In genomic region chr1:9909222-9910046, GRCh38 we compare ENCODE assay signal across 8 cellular contexts. TPM values are rescaled to one million over a fixed set of nuclear protein-coding genes. Genes with fewer than 3 reads are reported as not detected.
DNase-seq lines count a peak whose midpoint lies in the region; ATAC-seq, FAIRE-seq and TF ChIP-seq lines count a peak whose summit lies in the region.

No MANE protein-coding gene starts in this region.

- POLR2A ChIA-PET in K562 (lab: Yijun Ruan, JAX) = interaction anchor here (0.7 to 1.8 kb wide), 4 partner anchors 8 to 23 kb away, joined by 3 to 5 read pairs (median 4); no protein-coding TSS in a partner anchor

- CTCF ChIA-PET in K562 (lab: Yijun Ruan, JAX; ENCODE audit: low intra/inter-chr PET ratio) = no interaction called here

- H3K9me3 ChIP-seq in K562 (replicated peaks; ENCODE audit: control insufficient read depth, insufficient read depth, low read depth, low read length) = no peaks in the 10 kb centered on the region

- no peaks in the 10 kb centered on the region for H3K36me3 ChIP-seq in K562 (ENCODE audit: control insufficient read depth, insufficient read depth, low read length)

- no peak for TF ChIP-seq EP300 in K562 (IDR thresholded peaks at IDR 0.05; ENCODE audit: low read length)

- peak overlapping the region; percentile 78 for H3K4me3 ChIP-seq in K562

- no TSS peak for BruUV-seq in K562 (replicated peaks; lab: Mats Ljungman, UMichigan)

- 2% methylated on average over 38 of the region's 47 CpGs for WGBS in K562 (ENCODE audit: insufficient coverage, low coverage, missing lambda C conversion rate)

- TF ChIP-seq POLR2A in K562 (conservative IDR thresholded peaks at IDR 0.05) = no peak

- DNase-seq in DMS 273 (lab: John Stamatoyannopoulos, UW; ENCODE audit: unreplicated experiment) (peak; percentile 80), RPMI8226 (peak; percentile 42), K562 (ENCODE audit: extremely low read depth in 1 of 4, low spot score in 3 of 4) (peak; percentile 26 to 68 (median 38)), left colon (peak; percentile 44 to 61), A172 (ENCODE audit: low spot score) (no peak)
- DNase-seq in stimulated activated CD4-positive, alpha-beta T cell treated with anti-CD3 and anti-CD28 coated beads, TNF-alpha, amount 100 ng/mL, for 1 hour (ENCODE audit: low read depth in 3 of 3, low spot score in 1 of 3) = peak in 2 of 3 donors; percentile 7 to 10

- no peak for TF ChIP-seq RAD21 in K562 (CRISPR knock-in tag; conservative IDR thresholded peaks at IDR 0.05 in 1 of 2, IDR thresholded peaks at IDR 0.05 in 1 of 2)

- H3K27ac ChIP-seq in K562 (ENCODE audit: extremely low read depth, low read depth, low read length) = peak overlapping the region; percentile 75

- in situ Hi-C loops in K562 (cut with MboI) = no loop called here

- H3K27me3 ChIP-seq in K562 (ENCODE audit: control insufficient read depth in 2 of 2, insufficient read depth in 2 of 2, low read length in 2 of 2) = no peaks in the 10 kb centered on the region

- peak; percentile 49 for FAIRE-seq in K562 (lab: Jason Lieb, UNC)

- H3K79me2 ChIP-seq in K562 (ENCODE audit: control insufficient read depth, insufficient read depth, low read length) = peaks cover 12% of the 10 kb centered on the region

- H4K20me1 ChIP-seq in K562 (replicated peaks; ENCODE audit: control insufficient read depth, insufficient read depth, low read length) = no peaks in the 10 kb centered on the region; the same call in 1 of the 2 replicates

- peak overlapping the region; percentile 68 to 92 for H3K9ac ChIP-seq in K562 (ENCODE audit: insufficient read depth in 1 of 2, low read depth in 2 of 2, low read length in 2 of 2)

- H3K9me1 ChIP-seq in K562 (ENCODE audit: control insufficient read depth, insufficient read depth, low read length) = peaks cover 2% of the 10 kb centered on the region

- TF ChIP-seq CTCF in K562 (IDR thresholded peaks at IDR 0.05 in 2 of 3, conservative IDR thresholded peaks at IDR 0.05 in 1 of 3; ENCODE audit: insufficient read depth in 2 of 3, low read depth in 1 of 3, low read length in 3 of 3) = peak in 2 of 3 experiments; percentile 14; a peak in 1 of 6 replicates

- intact Hi-C loops in K562 (cut with micrococcal nuclease) = loop anchor here (2.0 kb wide), 2 partner anchors 33 to 35 kb away; partner anchors contain the start of genes LZIC and NMNAT1
- intact Hi-C loops in left colon (cut with DNase I, micrococcal nuclease) = no loop called here

- H3K4me2 ChIP-seq in K562 (ENCODE audit: insufficient read depth, low read length) = peak overlapping the region; percentile 85

- ATAC-seq in HG02623 (IDR thresholded peaks at IDR 0.05; ENCODE audit: unreplicated experiment) (peak; percentile 0), K562 (no peak), left colon (no peak), GM19324 (IDR thresholded peaks at IDR 0.05; ENCODE audit: low FRiP score, unreplicated experiment) (no peak)

- peak overlapping the region; percentile 58 for H2AFZ ChIP-seq in K562 (ENCODE audit: low read depth, low read length)

- H3K4me1 ChIP-seq in K562 (replicated peaks in 1 of 2; ENCODE audit: control insufficient read depth in 2 of 2, insufficient read depth in 2 of 2, low read length in 2 of 2) = peaks cover 27 to 37% of the 10 kb centered on the region in 2 experiments

TF ChIP-seq in K562, 482 proteins besides CTCF, POLR2A, EP300 and RAD21 (continues in another document):
- peak; percentile 80; the same call in 1 of the 2 replicates for TF ChIP-seq GATAD2A (IDR thresholded peaks at IDR 0.05)
- TF ChIP-seq HCFC1 (IDR thresholded peaks at IDR 0.05; ENCODE audit: low read depth, low read length) = peak; percentile 8; the same call in 1 of the 2 replicates
- peak; percentile 54 for TF ChIP-seq PHF20 (IDR thresholded peaks at IDR 0.05; ENCODE audit: partially characterized antibody)
- peak; percentile 69; the same call in 1 of the 2 replicates for TF ChIP-seq TFAP4 (CRISPR knock-in tag; IDR thresholded peaks at IDR 0.05; ENCODE audit: borderline replicate concordance)
- TF ChIP-seq HDAC1 (IDR thresholded peaks at IDR 0.05) = peak in 1 of 2 experiments; percentile 65; a peak in 2 of 4 replicates
- no peak for TF ChIP-seq ZKSCAN8 (CRISPR knock-in tag; IDR thresholded peaks at IDR 0.05)

RNA-seq across cellular contexts. Expression of gene CTNNBIP1, which starts 0.6 kb away (rescaled TPM):
- total RNA-seq in K562 (2011; cell fraction: chromatin; rRNA removed; ENCODE audit: low replicate concordance) = 6.8 and 10.7 TPM in 2 replicates
- 8.0 and 8.3 TPM in 2 replicates for total RNA-seq in K562 (2011; cell fraction: nucleolus; rRNA removed)
- total RNA-seq in K562 (2011; cell fraction: nucleoplasm; rRNA removed) = 7.6 and 7.8 TPM in 2 replicates
- total RNA-seq in K562 (2014; rRNA removed) (27.6 and 30.0 TPM in 2 replicates), K562 (2014; rRNA removed; fragmentation: Illumina TruSeq; extraction: Trizol) (6.9 and 11.5 TPM in 2 replicates), K562 (2015; rRNA removed; fragmentation: Illumina TruSeq; extraction: Trizol) (12.3 and 14.7 TPM in 2 replicates), K562 (2021) (26.3 and 27.1 TPM in 2 replicates), left colon (10 to 100 TPM; 25.7 to 30.9 TPM)
- polyA plus RNA-seq in K562 (2011; rRNA removed) (29.2 and 37.0 TPM in 2 replicates), K562 (2014; fragmentation: Illumina TruSeq; extraction: Trizol) (10.1 and 10.2 TPM in 2 replicates), K562 (2014; fragmentation: Nextera tagmentation; extraction: Ambion mirVana) (under 1 TPM; 0.65 to 0.78 TPM), K562 (2014; rRNA removed) (17.5 and 28.5 TPM in 2 replicates)
- polyA plus RNA-seq in K562 (2011; cell fraction: cytosol; rRNA removed) = 30.0 and 36.2 TPM in 2 replicates
- 12.6 and 16.6 TPM in 2 replicates for polyA plus RNA-seq in K562 (2011; cell fraction: nucleus; rRNA removed)
- polyA plus RNA-seq in K562 (2012) = 24.1 and 49.0 TPM in 2 replicates
- polyA minus RNA-seq in K562 (2011; rRNA and poly(A)+ RNA removed) = 13.0 and 17.0 TPM in 2 replicates
- 20.5 and 28.2 TPM in 2 replicates for polyA minus RNA-seq in K562 (2011; cell fraction: cytosol; rRNA and poly(A)+ RNA removed)
- polyA minus RNA-seq in K562 (2011; cell fraction: nucleus; rRNA and poly(A)+ RNA removed) = 2.0 and 3.0 TPM in 2 replicates
- total RNA-seq in A172 (2014; rRNA removed; shearing (Covaris generic)) = 8.0 and 18.0 TPM in 2 replicates

RNA-seq across cellular contexts. Expression of gene LZIC, which starts 33.8 kb away (rescaled TPM):
- total RNA-seq in K562 (2011; cell fraction: chromatin; rRNA removed; ENCODE audit: low replicate concordance) = 7.2 and 15.2 TPM in 2 replicates
- total RNA-seq in K562 (2011; cell fraction: nucleolus; rRNA removed) = 5.4 and 6.8 TPM in 2 replicates
- 13.1 and 20.9 TPM in 2 replicates for total RNA-seq in K562 (2011; cell fraction: nucleoplasm; rRNA removed)
- total RNA-seq in K562 (2014; rRNA removed) = 32.9 and 36.0 TPM in 2 replicates
- 76.8 and 90.6 TPM in 2 replicates for total RNA-seq in K562 (2014; rRNA removed; fragmentation: Illumina TruSeq; extraction: Trizol)
- 67.1 and 71.3 TPM in 2 replicates for total RNA-seq in K562 (2015; rRNA removed; fragmentation: Illumina TruSeq; extraction: Trizol)
- total RNA-seq in K562 (2021) = 46.7 and 51.4 TPM in 2 replicates
- 27.4 and 34.4 TPM in 2 replicates for polyA plus RNA-seq in K562 (2011; rRNA removed)
- polyA plus RNA-seq in K562 (2011; cell fraction: cytosol; rRNA removed) = 5.9 and 13.7 TPM in 2 replicates
- polyA plus RNA-seq in K562 (2011; cell fraction: nucleus; rRNA removed) = 6.1 and 10.2 TPM in 2 replicates
- polyA plus RNA-seq in K562 (2012) = 38.8 and 46.3 TPM in 2 replicates
- 55.6 and 61.7 TPM in 2 replicates for polyA plus RNA-seq in K562 (2014; fragmentation: Illumina TruSeq; extraction: Trizol)
- 100 to 1,000 TPM; 101 to 109 TPM for polyA plus RNA-seq in K562 (2014; fragmentation: Nextera tagmentation; extraction: Ambion mirVana)
- 36.7 and 39.1 TPM in 2 replicates for polyA plus RNA-seq in K562 (2014; rRNA removed)
- 37.0 and 48.2 TPM in 2 replicates for polyA minus RNA-seq in K562 (2011; rRNA and poly(A)+ RNA removed)
- 12.8 and 14.4 TPM in 2 replicates for polyA minus RNA-seq in K562 (2011; cell fraction: cytosol; rRNA and poly(A)+ RNA removed)
- polyA minus RNA-seq in K562 (2011; cell fraction: nucleus; rRNA and poly(A)+ RNA removed) = 2.6 and 7.2 TPM in 2 replicates
- 10 to 100 TPM; 45.9 to 49.6 TPM for total RNA-seq in left colon
- total RNA-seq in A172 (2014; rRNA removed; shearing (Covaris generic)) = 22.1 and 27.5 TPM in 2 replicates

RNA-seq across cellular contexts. Expression of gene NMNAT1, which starts 33.8 kb away (rescaled TPM):
- 19.3 and 21.2 TPM in 2 replicates for total RNA-seq in K562 (2011; cell fraction: chromatin; rRNA removed; ENCODE audit: low replicate concordance)
- 13.3 and 14.3 TPM in 2 replicates for total RNA-seq in K562 (2011; cell fraction: nucleolus; rRNA removed)
- 17.5 and 22.6 TPM in 2 replicates for total RNA-seq in K562 (2011; cell fraction: nucleoplasm; rRNA removed)
- total RNA-seq in K562 (2014; rRNA removed) (5.9 and 7.5 TPM in 2 replicates), K562 (2014; rRNA removed; fragmentation: Illumina TruSeq; extraction: Trizol) (12.8 and 16.5 TPM in 2 replicates), K562 (2015; rRNA removed; fragmentation: Illumina TruSeq; extraction: Trizol) (12.2 and 13.1 TPM in 2 replicates), K562 (2021) (7.8 and 8.1 TPM in 2 replicates), left colon (10 to 100 TPM; 23.3 to 25.5 TPM)
- polyA plus RNA-seq in K562 (2011; rRNA removed) (14.6 and 20.5 TPM in 2 replicates), K562 (2014; fragmentation: Illumina TruSeq; extraction: Trizol) (8.7 TPM in 2 replicates), K562 (2014; fragmentation: Nextera tagmentation; extraction: Ambion mirVana) (10 to 100 TPM; 12.1 to 13.3 TPM), K562 (2014; rRNA removed) (5.1 and 6.1 TPM in 2 replicates)
- polyA plus RNA-seq in K562 (2011; cell fraction: cytosol; rRNA removed) = 7.5 and 14.5 TPM in 2 replicates
- 6.0 and 9.9 TPM in 2 replicates for polyA plus RNA-seq in K562 (2011; cell fraction: nucleus; rRNA removed)
- 11.6 and 12.5 TPM in 2 replicates for polyA plus RNA-seq in K562 (2012)
- 18.7 and 30.0 TPM in 2 replicates for polyA minus RNA-seq in K562 (2011; rRNA and poly(A)+ RNA removed)
- polyA minus RNA-seq in K562 (2011; cell fraction: cytosol; rRNA and poly(A)+ RNA removed) = 4.6 and 6.7 TPM in 2 replicates
- 2.0 and 11.7 TPM in 2 replicates for polyA minus RNA-seq in K562 (2011; cell fraction: nucleus; rRNA and poly(A)+ RNA removed)
- total RNA-seq in A172 (2014; rRNA removed; shearing (Covaris generic)) = 3.0 and 4.4 TPM in 2 replicates
